Comparison of ENCODE assay signal across 18 cellular contexts in genomic region chr2:103174711-103175110, GRCh38.
A peak's percentile ranks its signal among the peaks of the same experiment; 100 is the strongest.
DNase-seq lines count a peak whose midpoint lies in the region; FAIRE-seq and TF ChIP-seq lines count a peak whose summit lies in the region.
"Had no signal": no experiment of that assay in that cellular context is flagged by ENCODE, and none has a peak within 500 bp of the region (broad histone marks: within the 10 kb centered on the region; RNA-seq: fewer than 3 reads in every experiment).

No MANE protein-coding gene starts in this region.

- no peaks in the 10 kb centered on the region for H3K9me3 ChIP-seq in osteoblast (ENCODE audit: low read depth, low read length)

- H4K20me1 ChIP-seq in osteoblast (ENCODE audit: insufficient read depth, low read length): no peaks in the 10 kb centered on the region

- TF ChIP-seq CTCF in osteoblast (IDR thresholded peaks at IDR 0.05; ENCODE audit: extremely low read depth, low read depth, low read length): no peak

- DNase-seq in GOT3 (lab: John Stamatoyannopoulos, UW) (peak; percentile 4), MV-4-11 (lab: John Stamatoyannopoulos, UW) (peak; percentile 17), astrocyte of the hippocampus (ENCODE audit: low read depth, low spot score) (peak; percentile 63), kidney tubule cell (ENCODE audit: low spot score) (peak; percentile 80), osteoblast (ENCODE audit: insufficient read length, low spot score, missing footprints) (no peak), hippocampal formation (lab: John Stamatoyannopoulos, UW) (no peak), GM19239 (ENCODE audit: insufficient read length, low spot score) (no peak), putamen (ENCODE audit: low spot score) (no peak)
- DNase-seq: Calu3; CD4-positive, CD25-positive, alpha-beta regulatory T cell; DMS53; MM.1S; NCI-H1105; NCI-H1694 treated with DMSO at 0.1 percent for 48 hours; NCI-H226; NCI-H524 treated with DMSO at 0.1 percent for 48 hours; SHP77 treated with DMSO at 0.1 percent for 48 hours had no signal

- no peak overlapping the region for H3K27ac ChIP-seq in osteoblast (ENCODE audit: low read depth, low read length)
- H3K27ac ChIP-seq: KMS-11 had no signal

- H3K4me3 ChIP-seq in osteoblast (ENCODE audit: insufficient read depth, low read length): no peak overlapping the region

- no peak overlapping the region for H3K4me2 ChIP-seq in osteoblast (ENCODE audit: insufficient read depth, low read length)
- H3K4me2 ChIP-seq: KMS-11 had no signal

- FAIRE-seq in GM19239 (lab: Jason Lieb, UNC): no peak

- H2AFZ ChIP-seq in osteoblast (ENCODE audit: low read length): no peak overlapping the region

- no peaks in the 10 kb centered on the region for H3K79me2 ChIP-seq in osteoblast (ENCODE audit: insufficient read depth, low read length)

- H3K36me3 ChIP-seq in osteoblast (ENCODE audit: insufficient read depth, low read length): no peaks in the 10 kb centered on the region

- no peaks in the 10 kb centered on the region for H3K27me3 ChIP-seq in osteoblast (ENCODE audit: insufficient read depth, low read length)

- H3K4me1 ChIP-seq in osteoblast (ENCODE audit: insufficient read depth, low read length): no peaks in the 10 kb centered on the region

Comparison
In these comparisons a context has a peak if more than half of its experiments do, and no peak if none do; other contexts are left out.
1. DNase-seq: peak in GOT3 (single experiment), MV-4-11 (single experiment), astrocyte of the hippocampus (single experiment) and kidney tubule cell (single experiment); none in osteoblast (single experiment), hippocampal formation (0 of 2), GM19239 (single experiment) and putamen (single experiment).